ENCODE assay signal across 38 cellular contexts in genomic region chr3:138092023-138092422, GRCh38. TPM values are rescaled to one million over a fixed set of nuclear protein-coding genes. Genes with fewer than 3 reads are reported as not detected.
DNase-seq lines count a peak whose midpoint lies in the region; TF ChIP-seq lines count a peak whose summit lies in the region.
"Had no signal": no experiment of that assay in that cellular context is flagged by ENCODE, and none has a peak within 500 bp of the region (broad histone marks: within the 10 kb centered on the region; RNA-seq: fewer than 3 reads in every experiment).

No MANE protein-coding gene starts in this region.

- H3K36me3 ChIP-seq in fibroblast of lung (ENCODE audit: control insufficient read depth, insufficient read depth, low read length) = no peaks in the 10 kb centered on the region
- peaks cover 28% of the 10 kb centered on the region for H3K36me3 ChIP-seq in smooth muscle cell (ENCODE audit: low read depth)
- H3K36me3 ChIP-seq in CD8-positive, alpha-beta memory T cell (ENCODE audit: insufficient read depth, low read length) = no peaks in the 10 kb centered on the region

- CTCF ChIA-PET in CD8-positive, alpha-beta memory T cell (lab: Charles Lee) = no interaction called here

- H3K27ac ChIP-seq in fibroblast of lung (ENCODE audit: insufficient read depth, low read length) (no peak overlapping the region), smooth muscle cell (ENCODE audit: low read depth) (no peak overlapping the region)
- H3K27ac ChIP-seq in CD8-positive, alpha-beta memory T cell (ENCODE audit: low read depth, low read length) = no peak overlapping the region
- H3K27ac ChIP-seq: C4-2B, left ventricle myocardium inferior, parathyroid adenoma, upper lobe of right lung had no signal

- no peak overlapping the region for H3K4me3 ChIP-seq in fibroblast of lung (replicated peaks in 1 of 4; ENCODE audit: control extremely low read depth in 1 of 4, insufficient read depth in 1 of 4, low read depth in 3 of 4, low read length in 4 of 4)
- no peak overlapping the region for H3K4me3 ChIP-seq in smooth muscle cell
- no peak overlapping the region for H3K4me3 ChIP-seq in CD8-positive, alpha-beta memory T cell (ENCODE audit: low read length)
- H3K4me3 ChIP-seq: left ventricle myocardium inferior, upper lobe of right lung had no signal

- H4K20me1 ChIP-seq in fibroblast of lung (ENCODE audit: control insufficient read depth, extremely low read depth, insufficient read depth, low read length) (no peaks in the 10 kb centered on the region), smooth muscle cell (ENCODE audit: low read depth) (peaks cover 7% of the 10 kb centered on the region)

- H3K9ac ChIP-seq in fibroblast of lung (ENCODE audit: insufficient read depth, low read length) (no peak overlapping the region), smooth muscle cell (ENCODE audit: low read depth) (no peak overlapping the region)
- H3K9ac ChIP-seq: parathyroid adenoma had no signal

- peak overlapping the region; percentile 79 for H3K27ac Mint-ChIP-seq in HFFc6
- H3K27ac Mint-ChIP-seq in CD8-positive, alpha-beta memory T cell = no peak overlapping the region
- H3K27ac Mint-ChIP-seq: activated CD4-positive, alpha-beta memory T cell treated with anti-CD3 and anti-CD28 coated beads for 36 hours had no signal

- no peaks in the 10 kb centered on the region for H3F3A ChIP-seq in smooth muscle cell (ENCODE audit: low read depth)

- no peaks in the 10 kb centered on the region for H3K79me2 ChIP-seq in fibroblast of lung (ENCODE audit: control insufficient read depth, insufficient read depth, low read length)
- no peaks in the 10 kb centered on the region for H3K79me2 ChIP-seq in smooth muscle cell (ENCODE audit: low read depth)
- H3K79me2 ChIP-seq: parathyroid adenoma had no signal

- H3K4me3 Mint-ChIP-seq in HFFc6 = 0 out of 2 replicates have a peak overlapping the region, but pooled peaks have one; percentile 20
- H3K4me3 Mint-ChIP-seq in CD8-positive, alpha-beta memory T cell = no peak overlapping the region
- H3K4me3 Mint-ChIP-seq: activated CD4-positive, alpha-beta memory T cell treated with anti-CD3 and anti-CD28 coated beads for 36 hours; effector memory CD8-positive, alpha-beta T cell; neural crest cell had no signal

- WGBS in smooth muscle cell (ENCODE audit: low lambda C conversion rate) = 63% methylated on average over 2 of the region's 2 CpGs

- H3K9me3 Mint-ChIP-seq in HFFc6 = no peaks in the 10 kb centered on the region
- H3K9me3 Mint-ChIP-seq in CD8-positive, alpha-beta memory T cell = no peaks in the 10 kb centered on the region
- H3K9me3 Mint-ChIP-seq: effector memory CD8-positive, alpha-beta T cell had no signal

- peaks cover 40% of the 10 kb centered on the region for H3K4me1 Mint-ChIP-seq in HFFc6 (ENCODE audit: low read depth)
- no peaks in the 10 kb centered on the region for H3K4me1 Mint-ChIP-seq in CD8-positive, alpha-beta memory T cell
- H3K4me1 Mint-ChIP-seq: neural crest cell had no signal

- H3K4me2 ChIP-seq in fibroblast of lung (ENCODE audit: extremely low read depth, insufficient read depth, low read length) = no peak overlapping the region
- peak overlapping the region; percentile 15 for H3K4me2 ChIP-seq in smooth muscle cell

- TF ChIP-seq CTCF in HFFc6 (IDR thresholded peaks at IDR 0.05) = no peak
- no peak for TF ChIP-seq CTCF in fibroblast of lung (conservative IDR thresholded peaks at IDR 0.05 in 1 of 2, IDR thresholded peaks at IDR 0.05 in 1 of 2; ENCODE audit: low read depth in 1 of 2, low read length in 2 of 2)
- no peak for TF ChIP-seq CTCF in smooth muscle cell (IDR thresholded peaks at IDR 0.05; ENCODE audit: borderline replicate concordance, insufficient read depth, poor library complexity, severe bottlenecking)

- POLR2A ChIA-PET in CD8-positive, alpha-beta memory T cell (lab: Charles Lee) = no interaction called here

- H3K27me3 ChIP-seq in fibroblast of lung (ENCODE audit: control insufficient read depth, insufficient read depth, low read length) (no peaks in the 10 kb centered on the region), smooth muscle cell (ENCODE audit: low read depth) (no peaks in the 10 kb centered on the region)
- no peaks in the 10 kb centered on the region for H3K27me3 ChIP-seq in CD8-positive, alpha-beta memory T cell (ENCODE audit: insufficient read depth, low read length, poor library complexity, severe bottlenecking)
- H3K27me3 ChIP-seq: upper lobe of right lung had no signal

- DNase-seq in HFFc6 (peak; percentile 22), amniotic epithelial cell (ENCODE audit: low read depth) (peak; percentile 85), fibroblast of lung (ENCODE audit: low read depth in 2 of 2) (peak; percentile 20 to 70), smooth muscle cell (lab: John Stamatoyannopoulos, UW; ENCODE audit: unreplicated experiment) (no peak), glomerular visceral epithelial cell (ENCODE audit: extremely low spot score) (no peak), T-helper 1 cell (no peak)
- no peak for DNase-seq in CD8-positive, alpha-beta memory T cell
- DNase-seq: activated CD4-positive, alpha-beta memory T cell treated with anti-CD3 and anti-CD28 coated beads for 36 hours; activated CD4-positive, CD25-positive, alpha-beta regulatory T cell treated with anti-CD3 and anti-CD28 coated beads, Interleukin-2, amount 50 U/mL, for 72 hours; activated CD8-positive, alpha-beta memory T cell treated with anti-CD3 and anti-CD28 coated beads, Interleukin-2, amount 50 U/mL, for 4 hours; activated naive CD4-positive, alpha-beta T cell treated with anti-CD3 and anti-CD28 coated beads, Interleukin-2, amount 50 U/mL, for 16 hours; Calu3; caudate nucleus; DND-41; effector memory CD8-positive, alpha-beta T cell; islet precursor cell; KBM-7; left ventricle myocardium inferior; mesendoderm; NCI-H1105; NCI-H187 treated with DMSO at 0.1 percent for 48 hours; NCI-H524 treated with DMSO at 0.1 percent for 48 hours; OCI-M1; retina; Right ventricle myocardium superior; small intestine; stimulated activated CD4-positive, alpha-beta T cell treated with anti-CD3 and anti-CD28 coated beads, Interleukin-1b, Interleukin-23, amount 100 ng/mL, for 48 hours; stimulated activated naive CD8-positive, alpha-beta T cell treated with anti-CD3 and anti-CD28 coated beads, Interleukin-15, Interleukin-2, amounts not matched to agents 100 U/mL and 50 U/mL, for 24 hours; T-helper 2 cell; upper lobe of right lung had no signal

- H3K36me3 Mint-ChIP-seq in HFFc6 (ENCODE audit: low read depth) = peaks cover 56% of the 10 kb centered on the region
- H3K36me3 Mint-ChIP-seq in CD8-positive, alpha-beta memory T cell = no peaks in the 10 kb centered on the region
- H3K36me3 Mint-ChIP-seq: activated CD4-positive, alpha-beta memory T cell treated with anti-CD3 and anti-CD28 coated beads for 36 hours had no signal

- H2AFZ ChIP-seq in fibroblast of lung (ENCODE audit: low read length) = no peak overlapping the region
- no peak overlapping the region for H2AFZ ChIP-seq in smooth muscle cell (ENCODE audit: low read depth)
- H2AFZ ChIP-seq: parathyroid adenoma had no signal

- H3K9me3 ChIP-seq in fibroblast of lung (ENCODE audit: control insufficient read depth, insufficient read depth, low read depth, low read length) (no peaks in the 10 kb centered on the region), smooth muscle cell (replicated peaks; ENCODE audit: low read depth) (no peaks in the 10 kb centered on the region)
- H3K9me3 ChIP-seq in CD8-positive, alpha-beta memory T cell (ENCODE audit: low read length) = no peaks in the 10 kb centered on the region
- H3K9me3 ChIP-seq: upper lobe of right lung had no signal

- no peaks in the 10 kb centered on the region for H3K27me3 Mint-ChIP-seq in HFFc6 (ENCODE audit: insufficient read depth)
- H3K27me3 Mint-ChIP-seq in CD8-positive, alpha-beta memory T cell = peaks cover 9 to 26% of the 10 kb centered on the region in 2 donors

- H3K4me1 ChIP-seq in fibroblast of lung (ENCODE audit: control insufficient read depth, extremely low read depth, insufficient read depth, low read length) = peaks cover 2% of the 10 kb centered on the region
- no peaks in the 10 kb centered on the region for H3K4me1 ChIP-seq in smooth muscle cell (ENCODE audit: low read depth)
- no peaks in the 10 kb centered on the region for H3K4me1 ChIP-seq in CD8-positive, alpha-beta memory T cell (ENCODE audit: insufficient read depth, low read length)
- H3K4me1 ChIP-seq: left ventricle myocardium inferior, parathyroid adenoma, upper lobe of right lung had no signal

RNA-seq across cellular contexts. Expression of gene DZIP1L, which starts 23.4 kb away (rescaled TPM):
- 10 to 100 TPM in 1 of 6 experiments, 1 to 10 TPM in 5; 6.1 to 10.8 (median 8.8) TPM for total RNA-seq in HFFc6 (2021; fragmentation: NEBNext Ultra II Directional; extraction: Animal tissue kit (Norgen Biotek cat#: 25700))
- total RNA-seq in fibroblast of lung = 16.9 and 22.6 TPM in 2 replicates
- polyA plus RNA-seq in fibroblast of lung = 5.2 and 8.9 TPM in 2 replicates
- polyA plus RNA-seq in fibroblast of lung (2012) = 5.3 and 8.2 TPM in 2 replicates
- 11.9 and 28.9 TPM in 2 replicates for polyA minus RNA-seq in fibroblast of lung (ENCODE audit: low replicate concordance)
- 11.3 and 29.9 TPM in 2 replicates for total RNA-seq in smooth muscle cell
- 7.8 and 12.1 TPM in 2 replicates for polyA plus RNA-seq in smooth muscle cell
- total RNA-seq in CD8-positive, alpha-beta memory T cell = under 1 TPM in 1 of 2 experiments, not detected in 1; 0.20 TPM
- polyA plus RNA-seq in CD8-positive, alpha-beta memory T cell = not detected
- total RNA-seq: activated CD4-positive, alpha-beta memory T cell treated with anti-CD3 and anti-CD28 coated beads for 36 hours had no signal

RNA-seq across cellular contexts. Expression of gene A4GNT, which starts 40.2 kb away (rescaled TPM):
- not detected for total RNA-seq in HFFc6 (2021; fragmentation: NEBNext Ultra II Directional; extraction: Animal tissue kit (Norgen Biotek cat#: 25700))
- total RNA-seq in fibroblast of lung (not detected in 2 replicates), smooth muscle cell (not detected in 2 replicates)
- polyA plus RNA-seq in fibroblast of lung (not detected in 2 replicates), smooth muscle cell (not detected in 2 replicates)
- not detected in 2 replicates for polyA plus RNA-seq in fibroblast of lung (2012)
- polyA minus RNA-seq in fibroblast of lung (ENCODE audit: low replicate concordance) = not detected in 2 replicates
- not detected for total RNA-seq in CD8-positive, alpha-beta memory T cell
- polyA plus RNA-seq in CD8-positive, alpha-beta memory T cell = not detected
- total RNA-seq: activated CD4-positive, alpha-beta memory T cell treated with anti-CD3 and anti-CD28 coated beads for 36 hours; Calu3; glomerular endothelial cell; H1; left ventricle myocardium inferior; M059J; neural crest cell; Right ventricle myocardium superior; temporal lobe; upper lobe of right lung had no signal
- polyA plus RNA-seq: esophagus, H1, small intestine had no signal

Comparison
In these comparisons a context has a peak if more than half of its experiments do, and no peak if none do; other contexts are left out.
1. DNase-seq: peak in HFFc6 (single experiment), amniotic epithelial cell (single experiment) and fibroblast of lung (2 of 2); none in smooth muscle cell (single experiment), CD8-positive, alpha-beta memory T cell (0 of 5), glomerular visceral epithelial cell (single experiment) and T-helper 1 cell (0 of 5).
2. RNA of gene DZIP1L, which starts 23.4 kb away (total RNA-seq): 11.3 to 29.9 TPM in smooth muscle cell, 16.9 to 22.6 TPM in fibroblast of lung and 6.1 to 10.8 TPM in HFFc6; 0.20 TPM in CD8-positive, alpha-beta memory T cell; every median in the first group is over 4 times any median in the second.